ENCODE assay signal across 14 cellular contexts in the genomic region with DNA sequence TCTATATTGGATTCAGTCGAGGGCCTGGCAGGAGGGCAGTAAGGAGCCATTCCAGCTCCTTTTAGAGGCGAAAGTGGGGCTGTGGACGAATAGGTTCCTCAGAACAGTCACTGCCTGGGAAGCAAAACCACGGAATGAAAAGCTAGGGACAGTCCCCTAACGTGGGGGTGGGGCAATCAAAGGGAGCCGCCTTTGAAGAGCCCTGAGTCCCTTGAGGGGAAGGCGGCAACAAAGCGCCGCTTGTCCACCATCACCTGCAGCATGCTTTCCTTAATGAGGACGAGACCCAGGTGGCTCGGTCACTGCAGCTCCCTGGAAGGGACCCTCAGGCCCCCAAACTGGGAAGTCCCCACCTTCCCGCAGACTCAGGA.
DNase-seq lines count a peak whose midpoint lies in the region; ATAC-seq and TF ChIP-seq lines count a peak whose summit lies in the region.
"Had no signal": no experiment of that assay in that cellular context is flagged by ENCODE, and none has a peak within 500 bp of the region (broad histone marks: within the 10 kb centered on the region; RNA-seq: fewer than 3 reads in every experiment).

No MANE protein-coding gene starts in this region.

- H3K4me3 ChIP-seq in right cardiac atrium (ENCODE audit: low read length) (no peak overlapping the region), adipocyte (ENCODE audit: low read length) (no peak overlapping the region), mucosa of descending colon (no peak overlapping the region), vagina (no peak overlapping the region)

- no peaks in the 10 kb centered on the region for H3K36me3 Mint-ChIP-seq in activated CD8-positive, alpha-beta memory T cell treated with anti-CD3 and anti-CD28 coated beads, Interleukin-2, amount 10 ng/mL, durations not matched to agents 7 days and 5 days
- H3K36me3 Mint-ChIP-seq: activated naive CD4-positive, alpha-beta T cell treated with anti-CD3 and anti-CD28 coated beads, Interleukin-2, amount 10 ng/mL, durations not matched to agents 7 days and 5 days had no signal

- H3K4me1 ChIP-seq in right cardiac atrium (ENCODE audit: control insufficient read depth, insufficient read depth, low read length) (peaks cover 17% of the 10 kb centered on the region), adipocyte (ENCODE audit: control insufficient read depth, insufficient read depth, low read length) (peaks cover 53% of the 10 kb centered on the region), mucosa of descending colon (ENCODE audit: low read depth) (peaks cover 17% of the 10 kb centered on the region), vagina (peaks cover 86% of the 10 kb centered on the region)

- 56% methylated on average over 12 of the region's 12 CpGs for WGBS in right cardiac atrium

- no peak overlapping the region for H3K9ac ChIP-seq in adipocyte (ENCODE audit: low read length)
- H3K9ac ChIP-seq: KMS-11 had no signal

- no peak for TF ChIP-seq POLR2A in vagina (IDR thresholded peaks at IDR 0.05)

- H3K27me3 ChIP-seq in right cardiac atrium (ENCODE audit: control insufficient read depth, insufficient read depth), result no peaks in the 10 kb centered on the region
- H3K27me3 ChIP-seq in adipocyte (replicated peaks; ENCODE audit: control insufficient read depth, insufficient read depth, low read length), result peaks cover 25% of the 10 kb centered on the region
- H3K27me3 ChIP-seq in vagina, result no peaks in the 10 kb centered on the region

- H3K27ac Mint-ChIP-seq in activated CD8-positive, alpha-beta memory T cell treated with anti-CD3 and anti-CD28 coated beads, Interleukin-2, amount 10 ng/mL, durations not matched to agents 7 days and 5 days, result no peak overlapping the region
- H3K27ac Mint-ChIP-seq: activated naive CD4-positive, alpha-beta T cell treated with anti-CD3 and anti-CD28 coated beads, Interleukin-2, amount 10 ng/mL, durations not matched to agents 7 days and 5 days had no signal

- peaks cover 10% of the 10 kb centered on the region for H3K4me1 Mint-ChIP-seq in activated CD8-positive, alpha-beta memory T cell treated with anti-CD3 and anti-CD28 coated beads, Interleukin-2, amount 10 ng/mL, durations not matched to agents 7 days and 5 days

- H3K27ac ChIP-seq in right cardiac atrium (ENCODE audit: low read length), result peak overlapping the region; percentile 11
- H3K27ac ChIP-seq in vagina, result peak overlapping the region; percentile 66
- H3K27ac ChIP-seq: KMS-11 had no signal

- no peak for DNase-seq in right cardiac atrium
- DNase-seq in Right ventricle myocardium superior, result no peak
- DNase-seq in adipocyte (ENCODE audit: low read depth), result peak; percentile 21
- DNase-seq in mucosa of descending colon, result peak in 1 of 3 donors; percentile 65
- no peak for DNase-seq in vagina (ENCODE audit: extremely low spot score in 2 of 2)
- DNase-seq in GM19240 (ENCODE audit: insufficient read length, low spot score), result no peak
- DNase-seq in activated CD8-positive, alpha-beta memory T cell treated with anti-CD3 and anti-CD28 coated beads, Interleukin-2, amount 10 ng/mL, durations not matched to agents 7 days and 5 days, result no peak
- DNase-seq: activated CD4-positive, CD25-positive, alpha-beta regulatory T cell treated with anti-CD3 and anti-CD28 coated beads, Interleukin-2, amount 50 U/mL, for 72 hours; activated naive CD4-positive, alpha-beta T cell treated with anti-CD3 and anti-CD28 coated beads, Interleukin-2, amount 10 ng/mL, durations not matched to agents 7 days and 5 days; AML-193; stimulated activated CD4-positive, alpha-beta T cell treated with anti-CD3 and anti-CD28 coated beads, Interleukin-12 subunit alpha, Interleukin-12 subunit beta, amount 100 ng/mL, for 4 hours; stimulated activated naive CD4-positive, alpha-beta T cell had no signal

- H3K4me3 Mint-ChIP-seq in activated CD8-positive, alpha-beta memory T cell treated with anti-CD3 and anti-CD28 coated beads, Interleukin-2, amount 10 ng/mL, durations not matched to agents 7 days and 5 days, result no peak overlapping the region
- H3K4me3 Mint-ChIP-seq: activated naive CD4-positive, alpha-beta T cell treated with anti-CD3 and anti-CD28 coated beads, Interleukin-2, amount 10 ng/mL, durations not matched to agents 7 days and 5 days had no signal

- H3K36me3 ChIP-seq in adipocyte (ENCODE audit: control insufficient read depth, insufficient read depth, low read length, severe bottlenecking) (no peaks in the 10 kb centered on the region), mucosa of descending colon (ENCODE audit: low read depth) (no peaks in the 10 kb centered on the region), vagina (no peaks in the 10 kb centered on the region)

- no peak for ATAC-seq in right cardiac atrium
- ATAC-seq in Right ventricle myocardium superior (ENCODE audit: poor library complexity), result no peak
- ATAC-seq in mucosa of descending colon, result peak; percentile 50
- ATAC-seq in HG03442 (IDR thresholded peaks at IDR 0.05; ENCODE audit: unreplicated experiment), result no peak
- no peak for ATAC-seq in activated CD8-positive, alpha-beta memory T cell treated with anti-CD3 and anti-CD28 coated beads, Interleukin-2, amount 10 ng/mL, durations not matched to agents 7 days and 5 days

- no peaks in the 10 kb centered on the region for H3K9me3 Mint-ChIP-seq in activated CD8-positive, alpha-beta memory T cell treated with anti-CD3 and anti-CD28 coated beads, Interleukin-2, amount 10 ng/mL, durations not matched to agents 7 days and 5 days (ENCODE audit: low read depth)
- H3K9me3 Mint-ChIP-seq: activated naive CD4-positive, alpha-beta T cell treated with anti-CD3 and anti-CD28 coated beads, Interleukin-2, amount 10 ng/mL, durations not matched to agents 7 days and 5 days had no signal

- TF ChIP-seq CTCF in mucosa of descending colon (IDR thresholded peaks at IDR 0.05) (no peak), vagina (IDR thresholded peaks at IDR 0.05) (no peak)

- intact Hi-C loops in right cardiac atrium (cut with DNase I) (loop anchor here in 2 of 4 donors (5.0 to 10.0 kb wide), 2 partner anchors 78 to 186 kb away; partner anchors contain the start of gene ETS2 (in 1 of the 2)), Right ventricle myocardium superior (cut with DNase I) (loop anchor here (5.0 kb wide), 1 partner anchor 183 kb away; the partner anchor contains the start of gene ETS2), mucosa of descending colon (cut with DNase I, micrococcal nuclease) (no loop called here), vagina (cut with DNase I) (no loop called here)

- CTCF ChIA-PET in activated CD8-positive, alpha-beta memory T cell treated with anti-CD3 and anti-CD28 coated beads, Interleukin-2, amount 10 ng/mL, durations not matched to agents 7 days and 5 days (lab: Charles Lee), result no interaction called here

- peaks cover 29% of the 10 kb centered on the region for H3K27me3 Mint-ChIP-seq in activated CD8-positive, alpha-beta memory T cell treated with anti-CD3 and anti-CD28 coated beads, Interleukin-2, amount 10 ng/mL, durations not matched to agents 7 days and 5 days

- H3K9me3 ChIP-seq in right cardiac atrium (ENCODE audit: control insufficient read depth, low read length) (no peaks in the 10 kb centered on the region), adipocyte (ENCODE audit: control insufficient read depth, low read length) (no peaks in the 10 kb centered on the region), mucosa of descending colon (no peaks in the 10 kb centered on the region), vagina (no peaks in the 10 kb centered on the region)
